ENCODE assay signal across 11 cellular contexts in the genomic region with DNA sequence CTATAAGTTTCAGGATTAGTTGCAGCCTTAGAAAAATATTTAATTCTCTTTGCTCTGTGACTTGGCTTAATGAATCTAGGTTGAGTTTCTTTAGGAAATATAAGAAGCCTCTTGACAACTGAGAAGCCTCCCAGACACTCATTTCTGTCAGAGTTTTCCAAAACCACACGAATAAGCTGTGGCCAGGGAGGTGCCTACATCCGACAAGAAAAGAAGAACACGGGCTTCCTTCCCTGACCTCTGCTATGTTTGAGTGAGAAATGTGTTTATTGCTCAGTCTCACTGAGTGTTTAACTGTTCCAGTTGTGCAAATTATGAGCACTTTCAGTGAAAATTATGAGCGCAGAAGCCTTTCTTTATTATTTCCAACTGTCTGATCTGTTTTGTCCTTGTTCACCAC.
A peak's percentile ranks its signal among the peaks of the same experiment; 100 is the strongest.
DNase-seq lines count a peak whose midpoint lies in the region; ATAC-seq, FAIRE-seq and TF ChIP-seq lines count a peak whose summit lies in the region.
"Had no signal": no experiment of that assay in that cellular context is flagged by ENCODE, and none has a peak within 500 bp of the region (broad histone marks: within the 10 kb centered on the region; RNA-seq: fewer than 3 reads in every experiment).

No MANE protein-coding gene starts in this region.

- no peak for FAIRE-seq in H54 (lab: Jason Lieb, UNC)

- no peak overlapping the region for H3K27ac ChIP-seq in neural progenitor cell
- H3K27ac ChIP-seq: 22Rv1 had no signal

- peaks cover 81% of the 10 kb centered on the region for H3K27me3 Mint-ChIP-seq in central memory CD8-positive, alpha-beta T cell
- peaks cover 2% of the 10 kb centered on the region for H3K27me3 Mint-ChIP-seq in neural progenitor cell (ENCODE audit: insufficient read depth, low read depth)

- H3K4me1 ChIP-seq in neural progenitor cell: peaks cover 9% of the 10 kb centered on the region

- no peaks in the 10 kb centered on the region for H3F3A ChIP-seq in neural progenitor cell (ENCODE audit: low read depth)

- no peaks in the 10 kb centered on the region for H3K9me3 Mint-ChIP-seq in central memory CD8-positive, alpha-beta T cell
- no peaks in the 10 kb centered on the region for H3K9me3 Mint-ChIP-seq in neural progenitor cell

- no peaks in the 10 kb centered on the region for H3K4me1 Mint-ChIP-seq in central memory CD8-positive, alpha-beta T cell
- H3K4me1 Mint-ChIP-seq in neural progenitor cell: peaks cover 17% of the 10 kb centered on the region

- no peak for ATAC-seq in central memory CD8-positive, alpha-beta T cell (replicated peaks; ENCODE audit: extremely low read depth, poor library complexity, severe bottlenecking)

- TF ChIP-seq POLR2A in H54 (IDR thresholded peaks at IDR 0.05; ENCODE audit: low read depth, low read length): no peak

- no peaks in the 10 kb centered on the region for H3K79me2 ChIP-seq in neural progenitor cell (ENCODE audit: low read depth)

- no peak for TF ChIP-seq CTCF in neural progenitor cell (IDR thresholded peaks at IDR 0.05)

- H3K27ac Mint-ChIP-seq in central memory CD8-positive, alpha-beta T cell (ENCODE audit: low read depth): no peak overlapping the region
- H3K27ac Mint-ChIP-seq in neural progenitor cell: no peak overlapping the region

- H3K9ac ChIP-seq in neural progenitor cell: no peak overlapping the region

- H3K9me3 ChIP-seq in neural progenitor cell (ENCODE audit: low read depth): no peaks in the 10 kb centered on the region

- DNase-seq in DMS 273 (lab: John Stamatoyannopoulos, UW; ENCODE audit: unreplicated experiment): peak; percentile 33
- DNase-seq in DMS 273 treated with DMSO at 0.1 percent for 48 hours (lab: John Stamatoyannopoulos, UW): no peak
- peak; percentile 78 for DNase-seq in LHCN-M2 (ENCODE audit: low read depth)
- DNase-seq in central memory CD8-positive, alpha-beta T cell (ENCODE audit: low spot score in 2 of 2): no peak
- DNase-seq in neural progenitor cell (ENCODE audit: low spot score): no peak
- DNase-seq in AML-193 (lab: John Stamatoyannopoulos, UW): no peak
- DNase-seq in EL: no peak
- DNase-seq in H54 (ENCODE audit: insufficient read length, low spot score): no peak
- DNase-seq: activated naive CD4-positive, alpha-beta T cell treated with anti-CD3 and anti-CD28 coated beads, Interleukin-2, amount 50 U/mL, for 16 hours; left ventricle myocardium superior had no signal

- H3K4me2 ChIP-seq in neural progenitor cell: peak overlapping the region; percentile 82

- peak overlapping the region; percentile 60 for H3K4me3 ChIP-seq in neural progenitor cell

- no peaks in the 10 kb centered on the region for H4K20me1 ChIP-seq in neural progenitor cell (ENCODE audit: low read depth)

- H2AFZ ChIP-seq in neural progenitor cell (replicated peaks): peak overlapping the region; percentile 97

- H3K36me3 ChIP-seq in neural progenitor cell: no peaks in the 10 kb centered on the region

- peaks cover 24% of the 10 kb centered on the region for H3K27me3 ChIP-seq in neural progenitor cell

- peak overlapping the region; percentile 68 for H3K4me3 Mint-ChIP-seq in central memory CD8-positive, alpha-beta T cell
- peak overlapping the region; percentile 84 for H3K4me3 Mint-ChIP-seq in neural progenitor cell

- H3K36me3 Mint-ChIP-seq in central memory CD8-positive, alpha-beta T cell (ENCODE audit: insufficient read depth): no peaks in the 10 kb centered on the region
- no peaks in the 10 kb centered on the region for H3K36me3 Mint-ChIP-seq in neural progenitor cell

Comparison
In these comparisons a context has a peak if more than half of its experiments do, and no peak if none do; other contexts are left out.
1. DNase-seq: peak in DMS 273 (single experiment) and LHCN-M2 (single experiment); none in DMS 273 treated with DMSO at 0.1 percent for 48 hours (single experiment), central memory CD8-positive, alpha-beta T cell (0 of 2), neural progenitor cell (single experiment), AML-193 (0 of 2), EL (single experiment) and H54 (single experiment).